14 cellular contexts compared by ENCODE assay signal in the genomic region with DNA sequence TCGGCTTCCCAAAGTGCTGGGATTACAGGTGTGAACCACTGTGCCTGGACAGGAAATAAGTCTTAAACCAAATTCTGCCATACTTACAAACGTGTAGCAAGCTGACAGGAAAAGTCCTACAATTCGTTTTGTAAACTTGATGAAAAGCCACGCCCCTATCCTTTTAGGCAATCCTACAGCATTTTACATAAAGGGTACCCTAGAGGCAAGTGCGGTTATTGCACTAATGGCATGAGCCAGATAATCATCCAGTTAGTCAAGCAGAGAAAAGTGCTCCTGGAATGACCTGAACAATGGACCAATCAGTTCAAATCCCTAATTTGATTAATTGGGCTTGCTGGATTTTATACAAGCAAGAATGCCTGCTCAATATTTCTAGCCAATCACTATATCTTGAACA.
DNase-seq lines count a peak whose midpoint lies in the region; ATAC-seq, FAIRE-seq and TF ChIP-seq lines count a peak whose summit lies in the region.
"Had no signal": no experiment of that assay in that cellular context is flagged by ENCODE, and none has a peak within 500 bp of the region (broad histone marks: within the 10 kb centered on the region; RNA-seq: fewer than 3 reads in every experiment).

No MANE protein-coding gene starts in this region.

- no peaks in the 10 kb centered on the region for H3K4me1 Mint-ChIP-seq in neural crest cell
- H3K4me1 Mint-ChIP-seq: memory B cell had no signal

- peaks cover 2% of the 10 kb centered on the region for H3K36me3 Mint-ChIP-seq in neural crest cell (ENCODE audit: low read depth)
- H3K36me3 Mint-ChIP-seq: memory B cell had no signal

- no peak overlapping the region for H3K27ac Mint-ChIP-seq in neural crest cell (ENCODE audit: unreplicated experiment)
- H3K27ac Mint-ChIP-seq: memory B cell had no signal

- H3K9me3 Mint-ChIP-seq in neural crest cell = peaks cover 3% of the 10 kb centered on the region

- H3K4me3 Mint-ChIP-seq in neural crest cell = no peak overlapping the region
- H3K4me3 Mint-ChIP-seq: memory B cell had no signal

- no peaks in the 10 kb centered on the region for H3K27me3 Mint-ChIP-seq in neural crest cell (ENCODE audit: low read depth)

- H3K4me3 ChIP-seq in LNCaP clone FGC (ENCODE audit: low read depth, low read length) = no peak overlapping the region
- H3K4me3 ChIP-seq: HAP-1, hepatocyte had no signal

- DNase-seq in DMS53 (lab: John Stamatoyannopoulos, UW) (peak; percentile 43), DMS53 treated with DMSO at 0.1 percent for 48 hours (lab: John Stamatoyannopoulos, UW; ENCODE audit: unreplicated experiment) (no peak), LNCaP clone FGC (ENCODE audit: low read depth) (no peak), SKM-1 treated with dmso at 0.1 percent for 144 hours (lab: John Stamatoyannopoulos, UW; ENCODE audit: unreplicated experiment) (peak; percentile 54), neural crest cell (ENCODE audit: low read depth, low spot score) (no peak), RCC 7860 (ENCODE audit: low spot score) (no peak)
- no peak for DNase-seq in stimulated activated CD4-positive, alpha-beta T cell treated with anti-CD3 and anti-CD28 coated beads, Interleukin-4, amount 100 ng/mL, for 24 hours
- DNase-seq: effector memory CD4-positive, alpha-beta T cell; NCI-H1105 treated with DMSO at 0.1 percent for 48 hours had no signal

- ATAC-seq in HG03439 (IDR thresholded peaks at IDR 0.05; ENCODE audit: unreplicated experiment) = no peak

- no peak for FAIRE-seq in RCC 7860 (lab: Jason Lieb, UNC)
- FAIRE-seq: A204.1 had no signal

- TF ChIP-seq CTCF in LNCaP clone FGC (IDR thresholded peaks at IDR 0.05; ENCODE audit: control insufficient read depth, extremely low read depth, insufficient read depth) (0 out of 2 replicates have a peak, but pooled peaks have one; percentile 10), neural crest cell (conservative IDR thresholded peaks at IDR 0.05) (peak; percentile 43)

Comparison
In these comparisons a context has a peak if more than half of its experiments do, and no peak if none do; other contexts are left out.
1. DNase-seq: peak in DMS53 (single experiment) and SKM-1 treated with dmso at 0.1 percent for 144 hours (single experiment); none in DMS53 treated with DMSO at 0.1 percent for 48 hours (single experiment), LNCaP clone FGC (single experiment), neural crest cell (single experiment), stimulated activated CD4-positive, alpha-beta T cell treated with anti-CD3 and anti-CD28 coated beads, Interleukin-4, amount 100 ng/mL, for 24 hours (single experiment) and RCC 7860 (single experiment).